ENCODE assay signal across 34 cellular contexts in the genomic region with DNA sequence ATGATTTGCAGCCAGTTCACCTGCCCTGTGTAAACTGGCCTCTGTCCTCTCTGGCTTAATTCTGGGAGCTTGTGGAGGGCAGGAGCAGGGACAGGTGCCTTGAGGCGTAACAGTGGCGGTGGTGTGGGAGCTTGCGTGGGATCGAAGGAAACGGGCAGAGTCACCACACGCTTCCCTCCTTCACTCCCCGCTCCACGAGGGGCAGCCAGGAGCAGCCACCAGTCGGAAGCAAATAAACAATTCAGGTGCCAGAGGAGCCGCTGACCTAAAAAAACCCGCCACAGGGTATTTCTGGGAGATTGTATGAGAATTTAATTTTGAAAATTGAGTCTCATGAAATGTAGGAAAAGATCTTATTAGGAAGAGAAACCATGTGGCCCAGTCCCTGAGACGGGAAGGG.
"Had no signal": no experiment of that assay in that cellular context is flagged by ENCODE, and none has a peak within 500 bp of the region (broad histone marks: within the 10 kb centered on the region; RNA-seq: fewer than 3 reads in every experiment).

No MANE protein-coding gene starts in this region.

- DNase-seq: activated CD4-positive, alpha-beta T cell treated with anti-CD3 and anti-CD28 coated beads for 1 hour; activated CD4-positive, alpha-beta T cell treated with anti-CD3 and anti-CD28 coated beads for 4 hours; activated CD4-positive, alpha-beta T cell treated with anti-CD3 and anti-CD28 coated beads, Interleukin-2, amount 50 U/mL, for 1 hour; activated CD4-positive, alpha-beta T cell treated with anti-CD3 and anti-CD28 coated beads, Interleukin-2, amount 50 U/mL, for 48 hours; activated CD8-positive, alpha-beta memory T cell treated with anti-CD3 and anti-CD28 coated beads for 24 hours; activated CD8-positive, alpha-beta T cell treated with anti-CD3 and anti-CD28 coated beads for 36 hours; activated effector memory CD4-positive, alpha-beta T cell treated with anti-CD3 and anti-CD28 coated beads, Interleukin-2, amount 50 U/mL, for 16 hours; activated naive CD4-positive, alpha-beta T cell treated with anti-CD3 and anti-CD28 coated beads for 36 hours; activated naive CD8-positive, alpha-beta T cell treated with anti-CD3 and anti-CD28 coated beads for 36 hours; activated naive CD8-positive, alpha-beta T cell treated with anti-CD3 and anti-CD28 coated beads, Interleukin-2, amount 50 U/mL, for 24 hours; activated T-cell treated with anti-CD3 and anti-CD28 coated beads, Interleukin-2, amount 50 U/mL, for 48 hours; adrenal gland; amygdala; central memory CD4-positive, alpha-beta T cell; cortex of kidney; dermis blood vessel endothelial cell; effector CD4-positive, alpha-beta T cell; effector memory CD8-positive, alpha-beta T cell; esophagus squamous epithelium; head of caudate nucleus; hippocampal formation; T-helper 2 cell had no signal

- FAIRE-seq: colon, endometrium, endothelial cell of umbilical vein, frontal cortex had no signal

- ATAC-seq: activated CD8-positive, alpha-beta T cell treated with anti-CD3 and anti-CD28 coated beads for 36 hours; activated naive CD8-positive, alpha-beta T cell treated with anti-CD3 and anti-CD28 coated beads, Interleukin-2, amount 50 U/mL, for 24 hours; effector memory CD8-positive, alpha-beta T cell had no signal

- H3K27me3 ChIP-seq: adrenal gland, ascending aorta, breast epithelium, cardiac muscle cell, esophagus squamous epithelium had no signal

- H3K4me1 ChIP-seq: adrenal gland, ascending aorta, breast epithelium, esophagus squamous epithelium had no signal

- H3K27me3 Mint-ChIP-seq: activated CD8-positive, alpha-beta T cell treated with anti-CD3 and anti-CD28 coated beads for 36 hours; activated naive CD4-positive, alpha-beta T cell treated with anti-CD3 and anti-CD28 coated beads, Interleukin-2, amount 50 U/mL, for 24 hours; activated naive CD8-positive, alpha-beta T cell treated with anti-CD3 and anti-CD28 coated beads for 36 hours; activated naive CD8-positive, alpha-beta T cell treated with anti-CD3 and anti-CD28 coated beads, Interleukin-2, amount 50 U/mL, for 24 hours; effector memory CD8-positive, alpha-beta T cell had no signal

- H3K27ac Mint-ChIP-seq: activated CD8-positive, alpha-beta T cell treated with anti-CD3 and anti-CD28 coated beads for 36 hours; activated naive CD4-positive, alpha-beta T cell treated with anti-CD3 and anti-CD28 coated beads for 36 hours; activated naive CD4-positive, alpha-beta T cell treated with anti-CD3 and anti-CD28 coated beads, Interleukin-2, amount 50 U/mL, for 24 hours; activated naive CD8-positive, alpha-beta T cell treated with anti-CD3 and anti-CD28 coated beads for 36 hours; activated naive CD8-positive, alpha-beta T cell treated with anti-CD3 and anti-CD28 coated beads, Interleukin-2, amount 50 U/mL, for 24 hours; activated T-helper 1 cell treated with anti-CD3 and anti-CD28 coated beads, Interleukin-12 subunit alpha, Interleukin-12 subunit beta, Interleukin-2, Interleukin-4 antibody, amounts not matched to agents 30 ng/mL and 10 ng/mL and 1 ng/mL, durations not matched to agents 14 hours and 24 hours and 36 hours; activated T-helper 2 cell treated with anti-CD3 and anti-CD28 coated beads, Interferon-gamma antibody, Interleukin-2, Interleukin-4, amounts not matched to agents 10 μg/mL and 5 μg/mL and 100 μg/mL, durations not matched to agents 14 hours and 24 hours and 36 hours; brain; effector memory CD8-positive, alpha-beta T cell had no signal

- H3K27ac ChIP-seq: adrenal gland, ascending aorta, breast epithelium, cardiac muscle cell, epithelial cell of prostate, esophagus squamous epithelium had no signal

- H3K9me3 ChIP-seq: adrenal gland, ascending aorta had no signal

- H3K9me3 Mint-ChIP-seq: activated CD8-positive, alpha-beta T cell treated with anti-CD3 and anti-CD28 coated beads for 36 hours; activated naive CD4-positive, alpha-beta T cell treated with anti-CD3 and anti-CD28 coated beads for 36 hours; activated naive CD4-positive, alpha-beta T cell treated with anti-CD3 and anti-CD28 coated beads, Interleukin-2, amount 50 U/mL, for 24 hours; activated naive CD8-positive, alpha-beta T cell treated with anti-CD3 and anti-CD28 coated beads for 36 hours; activated naive CD8-positive, alpha-beta T cell treated with anti-CD3 and anti-CD28 coated beads, Interleukin-2, amount 50 U/mL, for 24 hours; activated T-helper 1 cell treated with anti-CD3 and anti-CD28 coated beads, Interleukin-12 subunit alpha, Interleukin-12 subunit beta, Interleukin-2, Interleukin-4 antibody, amounts not matched to agents 30 ng/mL and 10 ng/mL and 1 ng/mL, durations not matched to agents 14 hours and 24 hours and 36 hours; activated T-helper 2 cell treated with anti-CD3 and anti-CD28 coated beads, Interferon-gamma antibody, Interleukin-2, Interleukin-4, amounts not matched to agents 10 μg/mL and 5 μg/mL and 100 μg/mL, durations not matched to agents 14 hours and 24 hours and 36 hours; effector memory CD8-positive, alpha-beta T cell had no signal

- H3K4me1 Mint-ChIP-seq: activated naive CD4-positive, alpha-beta T cell treated with anti-CD3 and anti-CD28 coated beads, Interleukin-2, amount 50 U/mL, for 24 hours; activated naive CD8-positive, alpha-beta T cell treated with anti-CD3 and anti-CD28 coated beads for 36 hours; activated naive CD8-positive, alpha-beta T cell treated with anti-CD3 and anti-CD28 coated beads, Interleukin-2, amount 50 U/mL, for 24 hours; brain had no signal

- H3K36me3 ChIP-seq: adrenal gland, ascending aorta, breast epithelium had no signal

- H3K4me3 Mint-ChIP-seq: activated CD8-positive, alpha-beta T cell treated with anti-CD3 and anti-CD28 coated beads for 36 hours; activated naive CD4-positive, alpha-beta T cell treated with anti-CD3 and anti-CD28 coated beads for 36 hours; activated naive CD4-positive, alpha-beta T cell treated with anti-CD3 and anti-CD28 coated beads, Interleukin-2, amount 50 U/mL, for 24 hours; activated naive CD8-positive, alpha-beta T cell treated with anti-CD3 and anti-CD28 coated beads for 36 hours; activated naive CD8-positive, alpha-beta T cell treated with anti-CD3 and anti-CD28 coated beads, Interleukin-2, amount 50 U/mL, for 24 hours; activated T-helper 1 cell treated with anti-CD3 and anti-CD28 coated beads, Interleukin-12 subunit alpha, Interleukin-12 subunit beta, Interleukin-2, Interleukin-4 antibody, amounts not matched to agents 30 ng/mL and 10 ng/mL and 1 ng/mL, durations not matched to agents 14 hours and 24 hours and 36 hours; brain; effector memory CD8-positive, alpha-beta T cell had no signal

- H3K4me3 ChIP-seq: adrenal gland, ascending aorta, breast epithelium, cardiac muscle cell, esophagus squamous epithelium had no signal
